19 cellular contexts compared by ENCODE assay signal in the genomic region with DNA sequence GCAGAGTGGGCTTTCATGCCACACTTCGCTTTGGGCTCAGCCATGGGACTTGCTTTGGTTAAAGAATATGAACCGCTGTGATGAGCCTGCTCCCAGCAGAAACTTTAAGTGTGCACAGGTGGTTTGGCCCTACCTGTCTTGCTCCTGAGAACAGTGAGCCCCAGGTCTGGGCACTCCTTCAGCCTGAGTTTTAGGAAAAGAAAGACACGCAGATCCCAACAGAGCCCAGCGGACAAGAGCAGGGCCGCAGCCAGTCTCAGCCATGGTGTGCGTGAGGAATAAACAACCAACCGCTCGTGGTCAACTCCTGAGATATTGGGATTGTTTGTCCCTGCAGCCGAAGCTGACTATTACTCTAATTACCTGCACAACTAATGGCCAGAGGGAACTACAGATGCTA.
DNase-seq lines count a peak whose midpoint lies in the region; ATAC-seq, FAIRE-seq and TF ChIP-seq lines count a peak whose summit lies in the region.
"Had no signal": no experiment of that assay in that cellular context is flagged by ENCODE, and none has a peak within 500 bp of the region (broad histone marks: within the 10 kb centered on the region; RNA-seq: fewer than 3 reads in every experiment).

No MANE protein-coding gene starts in this region.

- H3K36me3 ChIP-seq in bronchial epithelial cell (ENCODE audit: control insufficient read depth, insufficient read depth, low read length) (no peaks in the 10 kb centered on the region), H1 (ENCODE audit: control insufficient read depth in 2 of 4, insufficient read depth in 4 of 4, low read length in 3 of 4) (no peaks in the 10 kb centered on the region), upper lobe of right lung (no peaks in the 10 kb centered on the region)
- H3K36me3 ChIP-seq: HAP-1 had no signal

- no peak overlapping the region for H3K4me3 Mint-ChIP-seq in T-helper 2 cell treated with Interferon-gamma antibody and Interleukin-4, amounts not matched to agents 5 μg/mL and 100 μg/mL, for 36 hours
- H3K4me3 Mint-ChIP-seq: CD4-positive, alpha-beta memory T cell; GM23338; HFFc6 had no signal

- no peaks in the 10 kb centered on the region for H3K79me2 ChIP-seq in H1 (ENCODE audit: control insufficient read depth in 1 of 2, insufficient read depth in 2 of 2, low read length in 2 of 2)

- FAIRE-seq in bronchial epithelial cell (lab: Jason Lieb, UNC) (peak; percentile 77), H1 (lab: Jason Lieb, UNC) (no peak)
- FAIRE-seq: G401.6, GM12878, GM19239, H54 had no signal

- no peak for TF ChIP-seq POLR2A in H1 (IDR thresholded peaks at IDR 0.05; ENCODE audit: control extremely low read depth in 1 of 2, low read depth in 2 of 2, low read length in 2 of 2)

- POLR2A ChIA-PET in H1 (lab: Charles Lee; ENCODE audit: partially characterized antibody): no interaction called here

- CTCF ChIA-PET in H1 (lab: Charles Lee; ENCODE audit: partially characterized antibody): no interaction called here

- no peak overlapping the region for H2AFZ ChIP-seq in H1 (ENCODE audit: low read length)
- H2AFZ ChIP-seq: GM23338 had no signal

- H3K9me3 Mint-ChIP-seq in T-helper 2 cell treated with Interferon-gamma antibody and Interleukin-4, amounts not matched to agents 5 μg/mL and 100 μg/mL, for 36 hours: no peaks in the 10 kb centered on the region

- H3K9ac ChIP-seq in H1 (replicated peaks in 1 of 4; ENCODE audit: extremely low read depth in 1 of 4, low read depth in 3 of 4, low read length in 3 of 4): no peak overlapping the region

- no peak overlapping the region for H3K4ac ChIP-seq in H1 (replicated peaks; ENCODE audit: insufficient read length, low read depth, low read length)

- no peaks in the 10 kb centered on the region for H4K20me1 ChIP-seq in H1 (replicated peaks in 1 of 2; ENCODE audit: control insufficient read depth in 1 of 2, insufficient read depth in 2 of 2, low read length in 2 of 2)

- H2AK5ac ChIP-seq in H1 (ENCODE audit: low read depth, low read length): no peak overlapping the region

- H3K27me3 Mint-ChIP-seq in T-helper 2 cell treated with Interferon-gamma antibody and Interleukin-4, amounts not matched to agents 5 μg/mL and 100 μg/mL, for 36 hours (ENCODE audit: low read depth): no peaks in the 10 kb centered on the region

- TF ChIP-seq CTCF in bronchial epithelial cell (IDR thresholded peaks at IDR 0.05; ENCODE audit: insufficient read depth, low read length, severe bottlenecking): no peak
- no peak for TF ChIP-seq CTCF in H1 (IDR thresholded peaks at IDR 0.05; ENCODE audit: control extremely low read depth in 1 of 3, insufficient read depth in 1 of 3, low read depth in 1 of 3, low read length in 3 of 3)
- no peak for TF ChIP-seq CTCF in upper lobe of right lung (IDR thresholded peaks at IDR 0.05)

- H3K4me1 ChIP-seq in H1 (replicated peaks in 1 of 4; ENCODE audit: control insufficient read depth in 3 of 4, insufficient read depth in 4 of 4, low read length in 3 of 4) (peaks cover 0 to 6% (median 3%) of the 10 kb centered on the region in 4 experiments; a peak in 1 of 7 replicates), upper lobe of right lung (no peaks in the 10 kb centered on the region)
- H3K4me1 ChIP-seq: HAP-1 had no signal

- no peak for TF ChIP-seq EP300 in H1 (IDR thresholded peaks at IDR 0.05; ENCODE audit: borderline replicate concordance in 1 of 2, low read depth in 2 of 2, low read length in 2 of 2)

- H2BK120ac ChIP-seq in H1 (replicated peaks; ENCODE audit: low read depth, low read length): no peak overlapping the region

- no peaks in the 10 kb centered on the region for H3K23me2 ChIP-seq in H1 (ENCODE audit: low read depth, low read length)

- H4K5ac ChIP-seq in H1 (ENCODE audit: insufficient read length, low read depth, low read length): no peak overlapping the region

- intact Hi-C loops in sciatic nerve (cut with DNase I): no loop called here
- intact Hi-C loops in upper lobe of right lung (cut with DNase I): no loop called here

- no peak overlapping the region for H3K14ac ChIP-seq in H1 (ENCODE audit: insufficient read length)

- no peak overlapping the region for H3K56ac ChIP-seq in H1 (replicated peaks; ENCODE audit: insufficient read length, low read depth, low read length)

- no peak overlapping the region for H2BK20ac ChIP-seq in H1 (ENCODE audit: low read length)

- no peak overlapping the region for H3K27ac Mint-ChIP-seq in T-helper 2 cell treated with Interferon-gamma antibody and Interleukin-4, amounts not matched to agents 5 μg/mL and 100 μg/mL, for 36 hours
- H3K27ac Mint-ChIP-seq: CD4-positive, alpha-beta memory T cell; GM23338; HFFc6 had no signal

- TF ChIP-seq RAD21 in H1 (IDR thresholded peaks at IDR 0.05 in 1 of 2, conservative IDR thresholded peaks at IDR 0.05 in 1 of 2; ENCODE audit: low read depth in 2 of 2, low read length in 2 of 2): no peak

- no peaks in the 10 kb centered on the region for H3K36me3 Mint-ChIP-seq in T-helper 2 cell treated with Interferon-gamma antibody and Interleukin-4, amounts not matched to agents 5 μg/mL and 100 μg/mL, for 36 hours (ENCODE audit: low read depth)
- H3K36me3 Mint-ChIP-seq: CD4-positive, alpha-beta memory T cell had no signal

- no peaks in the 10 kb centered on the region for H3K79me1 ChIP-seq in H1 (ENCODE audit: low read depth, low read length)

- no peak overlapping the region for H3K18ac ChIP-seq in H1 (ENCODE audit: extremely low read depth, low read length)

- H3K4me2 ChIP-seq in H1 (ENCODE audit: insufficient read depth in 1 of 2, low read depth in 2 of 2, low read length in 2 of 2): no peak overlapping the region
- H3K4me2 ChIP-seq: GM23338 had no signal

- H2BK12ac ChIP-seq in H1 (ENCODE audit: low read depth, low read length): no peak overlapping the region

- H3K4me3 ChIP-seq in bronchial epithelial cell (ENCODE audit: low read depth, low read length): no peak overlapping the region
- H3K4me3 ChIP-seq in H1 (ENCODE audit: extremely low read depth in 1 of 4, insufficient read depth in 2 of 4, low read depth in 3 of 4, low read length in 4 of 4): no peak overlapping the region
- H3K4me3 ChIP-seq in upper lobe of right lung: no peak overlapping the region
- H3K4me3 ChIP-seq: GM12878, GM23338, HAP-1 had no signal

- H2BK15ac ChIP-seq in H1 (ENCODE audit: low read length): peak overlapping the region; percentile 72; the same call in 1 of the 2 replicates

- H3K27ac ChIP-seq in H1 (ENCODE audit: low read depth, low read length) (no peak overlapping the region), upper lobe of right lung (no peak overlapping the region)

- no peaks in the 10 kb centered on the region for H3K27me3 ChIP-seq in bronchial epithelial cell (ENCODE audit: control insufficient read depth, insufficient read depth, low read length)
- no peaks in the 10 kb centered on the region for H3K27me3 ChIP-seq in H1 (replicated peaks in 1 of 4; ENCODE audit: control insufficient read depth in 3 of 4, extremely low read depth in 1 of 4, insufficient read depth in 3 of 4, low read length in 3 of 4)
- peaks cover 6% of the 10 kb centered on the region for H3K27me3 ChIP-seq in upper lobe of right lung

- ATAC-seq in sciatic nerve: no peak
- no peak for ATAC-seq in upper lobe of right lung
- ATAC-seq: GM12878, GM23338 had no signal

- peaks cover 4 to 5% of the 10 kb centered on the region in 2 experiments; a peak in 2 of 4 replicates for H3K9me3 ChIP-seq in H1 (ENCODE audit: insufficient read depth in 2 of 2, low read depth in 1 of 2, low read length in 1 of 2)
- H3K9me3 ChIP-seq in upper lobe of right lung: no peaks in the 10 kb centered on the region
- H3K9me3 ChIP-seq: HAP-1 had no signal

- H4K91ac ChIP-seq in H1 (replicated peaks; ENCODE audit: insufficient read length, low read length): no peak overlapping the region

- 89% methylated on average over 9 of the region's 9 CpGs; no CpG with 5 or more reads in 1 of the 2 experiments for WGBS in H1 (ENCODE audit: extremely low coverage in 1 of 2, insufficient coverage in 1 of 2, insufficient read length in 1 of 2, insufficient replicate concordance in 2 of 2, low coverage in 1 of 2, low lambda C conversion rate in 2 of 2, missing lambda C conversion rate in 1 of 2), 2 experiments

- DNase-seq in bronchial epithelial cell (ENCODE audit: low read depth) (no peak), H1 (ENCODE audit: low read depth in 1 of 2, low spot score in 2 of 2) (no peak), sciatic nerve (ENCODE audit: low spot score) (peak; percentile 9), upper lobe of right lung (peak; percentile 16)
- DNase-seq in T-helper 2 cell treated with Interferon-gamma antibody and Interleukin-4, amounts not matched to agents 5 μg/mL and 100 μg/mL, for 36 hours (ENCODE audit: low spot score): no peak
- DNase-seq in stimulated activated CD4-positive, alpha-beta T cell treated with anti-CD3 and anti-CD28 coated beads, Interleukin-15, amount 100 ng/mL, for 24 hours: no peak
- DNase-seq: C1 segment of cervical spinal cord; Calu3; CD4-positive, alpha-beta memory T cell; COR-L47; DMS53; DND-41; HFFc6 had no signal

- no peak overlapping the region for H4K8ac ChIP-seq in H1 (ENCODE audit: extremely low read depth, insufficient read depth, low read length)

- H2BK5ac ChIP-seq in H1 (ENCODE audit: low read depth, low read length): no peak overlapping the region

- H3K4me1 Mint-ChIP-seq in T-helper 2 cell treated with Interferon-gamma antibody and Interleukin-4, amounts not matched to agents 5 μg/mL and 100 μg/mL, for 36 hours (ENCODE audit: low read depth): no peaks in the 10 kb centered on the region
- H3K4me1 Mint-ChIP-seq: CD4-positive, alpha-beta memory T cell had no signal

- no peak overlapping the region for H3K23ac ChIP-seq in H1 (ENCODE audit: insufficient read length)

TF ChIP-seq in H1, 55 proteins besides CTCF, POLR2A, EP300 and RAD21:
- TF ChIP-seq TAF7 (optimal IDR thresholded peaks at IDR 0.05; ENCODE audit: borderline replicate concordance, low read depth, low read length): no peak
- no peak for TF ChIP-seq CBX5 (IDR thresholded peaks at IDR 0.05; ENCODE audit: low read depth, low read length)
- TF ChIP-seq, protein P1, sequence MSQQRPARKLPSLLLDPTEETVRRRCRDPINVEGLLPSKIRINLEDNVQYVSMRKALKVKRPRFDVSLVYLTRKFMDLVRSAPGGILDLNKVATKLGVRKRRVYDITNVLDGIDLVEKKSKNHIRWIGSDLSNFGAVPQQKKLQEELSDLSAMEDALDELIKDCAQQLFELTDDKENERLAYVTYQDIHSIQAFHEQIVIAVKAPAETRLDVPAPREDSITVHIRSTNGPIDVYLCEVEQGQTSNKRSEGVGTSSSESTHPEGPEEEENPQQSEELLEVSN (IDR thresholded peaks at IDR 0.05): no peak
- no peak for TF ChIP-seq CBX8 (IDR thresholded peaks at IDR 0.05; ENCODE audit: borderline replicate concordance, low read depth, low read length)
- no peak for TF ChIP-seq CTBP2 (IDR thresholded peaks at IDR 0.05; ENCODE audit: borderline replicate concordance, insufficient read depth, insufficient read length, low read length)
- no peak for TF ChIP-seq CHD1 (IDR thresholded peaks at IDR 0.05; ENCODE audit: low read depth, low read length)
- no peak for TF ChIP-seq SIN3A (conservative IDR thresholded peaks at IDR 0.05 in 1 of 2, IDR thresholded peaks at IDR 0.05 in 1 of 2; ENCODE audit: low read depth in 1 of 2, low read length in 2 of 2)
- no peak for TF ChIP-seq SP2 (IDR thresholded peaks at IDR 0.05; ENCODE audit: low read length)
- no peak for TF ChIP-seq ASH2L (IDR thresholded peaks at IDR 0.05; ENCODE audit: low read length)

Comparison
In these comparisons a context has a peak if more than half of its experiments do, and no peak if none do; other contexts are left out.
1. DNase-seq: peak in sciatic nerve (single experiment) and upper lobe of right lung (single experiment); none in bronchial epithelial cell (single experiment), H1 (0 of 2), T-helper 2 cell treated with Interferon-gamma antibody and Interleukin-4, amounts not matched to agents 5 μg/mL and 100 μg/mL, for 36 hours (single experiment) and stimulated activated CD4-positive, alpha-beta T cell treated with anti-CD3 and anti-CD28 coated beads, Interleukin-15, amount 100 ng/mL, for 24 hours (single experiment).